ENCODE assay signal across 27 cellular contexts in genomic region chr18:76791106-76791505, GRCh38.
"Had no signal": no experiment of that assay in that cellular context is flagged by ENCODE, and none has a peak within 500 bp of the region (broad histone marks: within the 10 kb centered on the region; RNA-seq: fewer than 3 reads in every experiment).

No MANE protein-coding gene starts in this region.

- H3K27me3 ChIP-seq: brain microvascular endothelial cell had no signal

- H3K36me3 Mint-ChIP-seq: activated naive CD4-positive, alpha-beta T cell treated with anti-CD3 and anti-CD28 coated beads, Interleukin-2, amount 50 U/mL, for 24 hours had no signal

- H3K4me3 Mint-ChIP-seq: activated CD4-positive, alpha-beta T cell treated with anti-CD3 and anti-CD28 coated beads, Interleukin-2, amount 10 ng/mL, durations not matched to agents 24 days and 14 days; activated CD8-positive, alpha-beta T cell treated with anti-CD3 and anti-CD28 coated beads for 36 hours; activated naive CD4-positive, alpha-beta T cell treated with anti-CD3 and anti-CD28 coated beads, Interleukin-2, amount 50 U/mL, for 24 hours; activated naive CD8-positive, alpha-beta T cell treated with anti-CD3 and anti-CD28 coated beads, Interleukin-2, amount 10 ng/mL, durations not matched to agents 7 days and 5 days; activated T-cell treated with anti-CD3 and anti-CD28 coated beads, Interleukin-2, amount 50 U/mL, for 72 hours had no signal

- H3K27ac ChIP-seq: brain microvascular endothelial cell, SK-N-MC had no signal

- H3K36me3 ChIP-seq: brain microvascular endothelial cell had no signal

- H3K9me3 Mint-ChIP-seq: activated naive CD4-positive, alpha-beta T cell treated with anti-CD3 and anti-CD28 coated beads, Interleukin-2, amount 50 U/mL, for 24 hours had no signal

- H3K4me3 ChIP-seq: SK-N-MC had no signal

- H3K27ac Mint-ChIP-seq: activated CD4-positive, alpha-beta T cell treated with anti-CD3 and anti-CD28 coated beads, Interleukin-2, amount 10 ng/mL, durations not matched to agents 24 days and 14 days; activated CD8-positive, alpha-beta T cell treated with anti-CD3 and anti-CD28 coated beads for 36 hours; activated naive CD4-positive, alpha-beta T cell treated with anti-CD3 and anti-CD28 coated beads, Interleukin-2, amount 50 U/mL, for 24 hours; activated T-cell treated with anti-CD3 and anti-CD28 coated beads, Interleukin-2, amount 50 U/mL, for 72 hours; activated T-helper 2 cell treated with anti-CD3 and anti-CD28 coated beads, Interferon-gamma antibody, Interleukin-2, Interleukin-4, amounts not matched to agents 10 μg/mL and 5 μg/mL and 100 μg/mL, durations not matched to agents 14 hours and 24 hours and 36 hours had no signal

- DNase-seq: activated CD4-positive, alpha-beta T cell treated with anti-CD3 and anti-CD28 coated beads, Interleukin-2, amount 10 ng/mL, durations not matched to agents 24 days and 14 days; activated CD4-positive, alpha-beta T cell treated with anti-CD3 and anti-CD28 coated beads, Interleukin-2, amount 50 U/mL, for 4 hours; activated CD8-positive, alpha-beta T cell treated with anti-CD3 and anti-CD28 coated beads for 36 hours; activated gamma-delta T cell; activated naive CD4-positive, alpha-beta T cell treated with Interleukin-2 at 50 U/mL for 16 hours; activated naive CD8-positive, alpha-beta T cell treated with anti-CD3 and anti-CD28 coated beads, Interleukin-2, amount 10 ng/mL, durations not matched to agents 7 days and 5 days; activated T-cell treated with anti-CD3 and anti-CD28 coated beads, Interleukin-2, amount 50 U/mL, for 1 hour; activated T-cell treated with anti-CD3 and anti-CD28 coated beads, Interleukin-2, amount 50 U/mL, for 72 hours; brain microvascular endothelial cell; central memory CD4-positive, alpha-beta T cell; Karpas-422; KBM-7; NCI-H1048; NCI-H1105 treated with DMSO at 0.1 percent for 48 hours; NCI-H1436; NCI-H1694; NCI-H2029 treated with DMSO at 0.1 percent for 48 hours; NCI-H2107; NCI-H2171; NCI-H510A; NCI-H526; NCI-H748 treated with DMSO at 0.1 percent for 48 hours; Right ventricle myocardium superior; T1000 had no signal

- ATAC-seq: activated CD8-positive, alpha-beta T cell treated with anti-CD3 and anti-CD28 coated beads for 36 hours; activated T-cell treated with anti-CD3 and anti-CD28 coated beads, Interleukin-2, amount 50 U/mL, for 72 hours had no signal
